1 cellular context compared by ENCODE assay signal in the genomic region with DNA sequence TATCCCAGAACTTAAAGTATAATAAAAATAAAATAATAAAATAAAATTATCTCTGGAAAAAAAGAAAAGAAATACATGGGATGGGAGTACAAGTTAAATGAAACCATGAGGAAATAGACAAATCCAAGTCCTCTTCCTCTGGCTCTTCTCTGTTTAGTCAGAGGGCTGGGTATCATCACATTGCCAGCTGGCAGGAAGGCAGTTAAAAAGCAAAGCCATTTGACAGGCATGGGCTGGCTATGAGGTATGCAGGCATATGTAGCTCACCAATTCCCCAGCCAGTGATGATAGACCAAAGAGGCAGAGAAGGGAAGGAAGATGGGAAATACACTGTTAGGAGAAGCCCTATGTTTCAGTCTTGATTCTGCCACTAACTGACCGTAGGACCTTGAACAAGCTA.
TF ChIP-seq lines count a peak whose summit lies in the region.

No MANE protein-coding gene starts in this region.

TF ChIP-seq in IMR-90, 13 proteins besides CTCF, POLR2A, EP300 and RAD21:
- TF ChIP-seq MAZ (IDR thresholded peaks at IDR 0.05; ENCODE audit: borderline replicate concordance, low read depth, low read length) (no peak), MXI1 (IDR thresholded peaks at IDR 0.05; ENCODE audit: borderline replicate concordance, low read depth, low read length) (no peak), NFE2L2 (IDR thresholded peaks at IDR 0.05; ENCODE audit: low read depth, low read length) (no peak), CEBPB (IDR thresholded peaks at IDR 0.05; ENCODE audit: low read depth, low read length) (no peak), RCOR1 (IDR thresholded peaks at IDR 0.05; ENCODE audit: insufficient replicate concordance, low read length) (no peak), SMC3 (IDR thresholded peaks at IDR 0.05; ENCODE audit: low read depth, low read length) (no peak), MAFK (IDR thresholded peaks at IDR 0.05; ENCODE audit: low read depth, low read length) (no peak)
- TF ChIP-seq, protein P1, sequence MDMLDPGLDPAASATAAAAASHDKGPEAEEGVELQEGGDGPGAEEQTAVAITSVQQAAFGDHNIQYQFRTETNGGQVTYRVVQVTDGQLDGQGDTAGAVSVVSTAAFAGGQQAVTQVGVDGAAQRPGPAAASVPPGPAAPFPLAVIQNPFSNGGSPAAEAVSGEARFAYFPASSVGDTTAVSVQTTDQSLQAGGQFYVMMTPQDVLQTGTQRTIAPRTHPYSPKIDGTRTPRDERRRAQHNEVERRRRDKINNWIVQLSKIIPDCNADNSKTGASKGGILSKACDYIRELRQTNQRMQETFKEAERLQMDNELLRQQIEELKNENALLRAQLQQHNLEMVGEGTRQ (IDR thresholded peaks at IDR 0.05; ENCODE audit: low read depth, low read length), result no peak
